ENCODE assay signal across 16 cellular contexts in genomic region chr10:78764846-78765430, GRCh38.
"Had no signal": no experiment of that assay in that cellular context is flagged by ENCODE, and none has a peak within 500 bp of the region (broad histone marks: within the 10 kb centered on the region; RNA-seq: fewer than 3 reads in every experiment).

No MANE protein-coding gene starts in this region.

- H3K4me2 ChIP-seq: neural progenitor cell had no signal

- H3K4me1 ChIP-seq: neural progenitor cell, parathyroid adenoma had no signal

- H3K36me3 ChIP-seq: adrenal gland, cardiac muscle cell, gastroesophageal sphincter, heart right ventricle, neural progenitor cell, transverse colon had no signal

- DNase-seq: activated CD4-positive, CD25-positive, alpha-beta regulatory T cell; activated naive CD4-positive, alpha-beta T cell treated with anti-CD3 and anti-CD28 coated beads, Interleukin-2, amount 10 ng/mL, durations not matched to agents 7 days and 5 days; heart right ventricle; left colon; stimulated activated CD4-positive, alpha-beta T cell treated with anti-CD3 and anti-CD28 coated beads, Interleukin-12 subunit alpha, Interleukin-12 subunit beta, amount 100 ng/mL, for 4 hours; stimulated activated CD4-positive, alpha-beta T cell treated with anti-CD3 and anti-CD28 coated beads, Interleukin-2, amount 100 ng/mL, for 24 hours; substantia nigra; SW 1271; transverse colon had no signal

- H3K36me3 Mint-ChIP-seq: activated naive CD4-positive, alpha-beta T cell treated with anti-CD3 and anti-CD28 coated beads, Interleukin-2, amount 10 ng/mL, durations not matched to agents 7 days and 5 days; neural progenitor cell; stimulated activated memory B cell treated with anti-CD40 and anti-IgM and Interleukin-4, amounts not matched to agents 10 μg/mL and 1 μg/mL and 100 μg/mL, for 72 hours had no signal

- H3K79me2 ChIP-seq: parathyroid adenoma had no signal

- H2AFZ ChIP-seq: neural progenitor cell, parathyroid adenoma had no signal

- H3K27ac Mint-ChIP-seq: activated naive CD4-positive, alpha-beta T cell treated with anti-CD3 and anti-CD28 coated beads, Interleukin-2, amount 10 ng/mL, durations not matched to agents 7 days and 5 days; stimulated activated memory B cell treated with anti-CD40 and anti-IgM and Interleukin-4, amounts not matched to agents 10 μg/mL and 1 μg/mL and 100 μg/mL, for 72 hours had no signal

- H3K4me3 Mint-ChIP-seq: activated naive CD4-positive, alpha-beta T cell treated with anti-CD3 and anti-CD28 coated beads, Interleukin-2, amount 10 ng/mL, durations not matched to agents 7 days and 5 days; activated T-cell treated with anti-CD3 and anti-CD28 coated beads, Interleukin-2, amount 50 U/mL, for 72 hours; neural progenitor cell; stimulated activated memory B cell treated with anti-CD40 and anti-IgM and Interleukin-4, amounts not matched to agents 10 μg/mL and 1 μg/mL and 100 μg/mL, for 72 hours had no signal

- H3K4me1 Mint-ChIP-seq: activated naive CD4-positive, alpha-beta T cell treated with anti-CD3 and anti-CD28 coated beads, Interleukin-2, amount 10 ng/mL, durations not matched to agents 7 days and 5 days; stimulated activated memory B cell treated with anti-CD40 and anti-IgM and Interleukin-4, amounts not matched to agents 10 μg/mL and 1 μg/mL and 100 μg/mL, for 72 hours had no signal

- H3K4me3 ChIP-seq: adrenal gland, cardiac muscle cell, gastroesophageal sphincter, heart right ventricle, neural progenitor cell, transverse colon had no signal

- H3K9me3 Mint-ChIP-seq: activated naive CD4-positive, alpha-beta T cell treated with anti-CD3 and anti-CD28 coated beads, Interleukin-2, amount 10 ng/mL, durations not matched to agents 7 days and 5 days; activated T-cell treated with anti-CD3 and anti-CD28 coated beads, Interleukin-2, amount 50 U/mL, for 72 hours; neural progenitor cell; stimulated activated memory B cell treated with anti-CD40 and anti-IgM and Interleukin-4, amounts not matched to agents 10 μg/mL and 1 μg/mL and 100 μg/mL, for 72 hours had no signal

- ATAC-seq: gastroesophageal sphincter; heart right ventricle; left colon; stimulated activated memory B cell treated with anti-CD40 and anti-IgM and Interleukin-4, amounts not matched to agents 10 μg/mL and 1 μg/mL and 100 μg/mL, for 72 hours had no signal

- H3K9ac ChIP-seq: neural progenitor cell, parathyroid adenoma had no signal

- H3K27me3 ChIP-seq: adrenal gland, cardiac muscle cell, gastroesophageal sphincter, heart right ventricle, neural progenitor cell, transverse colon had no signal

- H3K27ac ChIP-seq: adrenal gland, cardiac muscle cell, neural progenitor cell, parathyroid adenoma had no signal

- H3K9me3 ChIP-seq: adrenal gland, gastroesophageal sphincter, heart right ventricle, transverse colon had no signal
